ENCODE assay signal across 34 cellular contexts in genomic region chr3:172402892-172403643, GRCh38. TPM values are rescaled to one million over a fixed set of nuclear protein-coding genes. Genes with fewer than 3 reads are reported as not detected.
"Had no signal": no experiment of that assay in that cellular context is flagged by ENCODE, and none has a peak within 500 bp of the region (broad histone marks: within the 10 kb centered on the region; RNA-seq: fewer than 3 reads in every experiment).

No MANE protein-coding gene starts in this region.

- FAIRE-seq: endometrium, islet of Langerhans, keratinocyte had no signal

- H3K9me3 Mint-ChIP-seq: dendritic cell treated with granulocyte-macrophage colony-stimulating factor and Interleukin-4, amounts not matched to agents 40 ng/mL and 50 ng/mL, for 4 days; effector memory CD8-positive, alpha-beta T cell had no signal

- H3K27ac Mint-ChIP-seq: dendritic cell treated with granulocyte-macrophage colony-stimulating factor and Interleukin-4, amounts not matched to agents 40 ng/mL and 50 ng/mL, for 4 days; effector memory CD8-positive, alpha-beta T cell; endodermal cell; mesothelial cell of epicardium had no signal

- H3K4me1 ChIP-seq: colonic mucosa, esophagus squamous epithelium, heart right ventricle, left lung, lower lobe of right lung had no signal

- H3K9me3 ChIP-seq: colonic mucosa, esophagus squamous epithelium, gastrocnemius medialis, heart right ventricle, left lung, lower lobe of right lung, mucosa of descending colon had no signal

- ATAC-seq: effector memory CD8-positive, alpha-beta T cell; esophagus mucosa; gastrocnemius medialis; heart right ventricle; left cardiac atrium; left lung; left ventricle myocardium superior; lower lobe of right lung; mucosa of descending colon had no signal

- H3K27me3 ChIP-seq: colonic mucosa, esophagus squamous epithelium, gastrocnemius medialis, heart right ventricle, left lung had no signal

- H3K4me3 ChIP-seq: colonic mucosa, esophagus squamous epithelium, gastrocnemius medialis, heart right ventricle, left lung, lower lobe of right lung, mucosa of descending colon had no signal

- H3K4me1 Mint-ChIP-seq: endodermal cell, mesothelial cell of epicardium had no signal

- H3K27ac ChIP-seq: colonic mucosa, epithelial cell of prostate, esophagus squamous epithelium, gastrocnemius medialis, heart right ventricle, left lung, lower lobe of right lung had no signal

- DNase-seq: colonic mucosa; cortex of kidney; effector CD8-positive, alpha-beta T cell; effector memory CD8-positive, alpha-beta T cell; endodermal cell; erythroblast; esophagus squamous epithelium; foreskin fibroblast; foreskin melanocyte; gastrocnemius medialis; glutamatergic neuron; head of caudate nucleus; heart right ventricle; hippocampal formation; left cardiac atrium; left lung; left ventricle myocardium superior; lower lobe of right lung; mesenchymal stem cell; mucosa of descending colon had no signal

- H3K4me3 Mint-ChIP-seq: dendritic cell treated with granulocyte-macrophage colony-stimulating factor and Interleukin-4, amounts not matched to agents 40 ng/mL and 50 ng/mL, for 4 days; effector memory CD8-positive, alpha-beta T cell; endodermal cell; mesothelial cell of epicardium had no signal

- H3K36me3 ChIP-seq: colonic mucosa had no signal

- H3K27me3 Mint-ChIP-seq: dendritic cell treated with granulocyte-macrophage colony-stimulating factor and Interleukin-4, amounts not matched to agents 40 ng/mL and 50 ng/mL, for 4 days; effector memory CD8-positive, alpha-beta T cell had no signal

RNA-seq across cellular contexts. Expression of gene GHSR, which starts 45.2 kb away (rescaled TPM):
- total RNA-seq: colonic mucosa, dermis microvascular lymphatic vessel endothelial cell, endodermal cell, esophagus mucosa, esophagus squamous epithelium, gastrocnemius medialis, glomerular endothelial cell, heart right ventricle, kidney epithelial cell, left cardiac atrium, left lung, left ventricle myocardium superior, lower leg skin, lower lobe of right lung, lung microvascular endothelial cell, mesenteric fat pad, mesothelial cell of epicardium, mucosa of descending colon, myocyte had no signal
- polyA plus RNA-seq: heart right ventricle, keratinocyte had no signal
